14 cellular contexts compared by ENCODE assay signal in genomic region chr4:154024097-154024496, GRCh38.
A peak's percentile ranks its signal among the peaks of the same experiment; 100 is the strongest.
DNase-seq lines count a peak whose midpoint lies in the region; ATAC-seq and TF ChIP-seq lines count a peak whose summit lies in the region.
"Had no signal": no experiment of that assay in that cellular context is flagged by ENCODE, and none has a peak within 500 bp of the region (broad histone marks: within the 10 kb centered on the region; RNA-seq: fewer than 3 reads in every experiment).

No MANE protein-coding gene starts in this region.

- DNase-seq in stimulated activated CD4-positive, alpha-beta T cell treated with anti-CD3 and anti-CD28 coated beads, Interleukin-15, amount 100 ng/mL, for 24 hours: peak; percentile 18
- no peak for DNase-seq in stimulated activated CD4-positive, alpha-beta T cell treated with anti-CD3 and anti-CD28 coated beads, Interleukin-1b, Interleukin-23, amount 100 ng/mL, for 48 hours
- DNase-seq in NOMO-1 treated with DMSO at 0.1 percent for 48 hours (lab: John Stamatoyannopoulos, UW; ENCODE audit: unreplicated experiment) (peak; percentile 54), cerebellar cortex (ENCODE audit: low spot score) (peak; percentile 2), HK-2 (ENCODE audit: unreplicated experiment) (no peak), gastrocnemius medialis (no peak), foreskin keratinocyte (no peak), NCI-H446 treated with DMSO at 0.1 percent for 48 hours (lab: John Stamatoyannopoulos, UW) (no peak)
- DNase-seq: activated naive CD8-positive, alpha-beta T cell treated with anti-CD3 and anti-CD28 coated beads, Interleukin-2, amount 10 ng/mL, durations not matched to agents 7 days and 5 days; dermis blood vessel endothelial cell; stimulated activated CD8-positive, alpha-beta memory T cell treated with anti-CD3 and anti-CD28 coated beads, Interleukin-4, amount 100 ng/mL, for 48 hours; uterus had no signal

- intact Hi-C loops in gastrocnemius medialis (cut with DNase I; ENCODE audit: low total_unique reads): no loop called here

- no peak for TF ChIP-seq POLR2A in gastrocnemius medialis (IDR thresholded peaks at IDR 0.05)

- H3K27ac ChIP-seq in gastrocnemius medialis (no peak overlapping the region), foreskin keratinocyte (no peak overlapping the region)
- H3K27ac ChIP-seq: KMS-11, uterus had no signal

- TF ChIP-seq CTCF in gastrocnemius medialis (IDR thresholded peaks at IDR 0.05 in 4 of 5, conservative IDR thresholded peaks at IDR 0.05 in 1 of 5) (peak in 1 of 5 experiments; percentile 17), foreskin keratinocyte (conservative IDR thresholded peaks at IDR 0.05) (no peak)

- in situ Hi-C loops in gastrocnemius medialis (cut with MboI; ENCODE audit: low sequenced_read_pairs in 4 of 4): no loop called here

- ATAC-seq in gastrocnemius medialis (no peak), foreskin keratinocyte (no peak)

- H3K4me3 ChIP-seq in gastrocnemius medialis: no peak overlapping the region
- H3K4me3 ChIP-seq: HAP-1, uterus had no signal

- H3K36me3 ChIP-seq in gastrocnemius medialis: no peaks in the 10 kb centered on the region
- H3K36me3 ChIP-seq: HAP-1, uterus had no signal

- no peaks in the 10 kb centered on the region for H3K9me3 ChIP-seq in gastrocnemius medialis
- H3K9me3 ChIP-seq: HAP-1, uterus had no signal

- H3K27me3 ChIP-seq in gastrocnemius medialis (no peaks in the 10 kb centered on the region), foreskin keratinocyte (no peaks in the 10 kb centered on the region)
- H3K27me3 ChIP-seq: uterus had no signal

- H3K4me1 ChIP-seq in gastrocnemius medialis: no peaks in the 10 kb centered on the region
- no peaks in the 10 kb centered on the region for H3K4me1 ChIP-seq in foreskin keratinocyte
- H3K4me1 ChIP-seq: HAP-1, uterus had no signal

Comparison
In these comparisons a context has a peak if more than half of its experiments do, and no peak if none do; other contexts are left out.
1. DNase-seq: peak in stimulated activated CD4-positive, alpha-beta T cell treated with anti-CD3 and anti-CD28 coated beads, Interleukin-15, amount 100 ng/mL, for 24 hours (single experiment), NOMO-1 treated with DMSO at 0.1 percent for 48 hours (single experiment) and cerebellar cortex (single experiment); none in stimulated activated CD4-positive, alpha-beta T cell treated with anti-CD3 and anti-CD28 coated beads, Interleukin-1b, Interleukin-23, amount 100 ng/mL, for 48 hours (single experiment), HK-2 (single experiment), gastrocnemius medialis (0 of 2), foreskin keratinocyte (0 of 2) and NCI-H446 treated with DMSO at 0.1 percent for 48 hours (single experiment).